In genomic region chr1:174989540-174990181, GRCh38 we compare ENCODE assay signal across 8 cellular contexts. TPM values are rescaled to one million over a fixed set of nuclear protein-coding genes. Genes with fewer than 3 reads are reported as not detected.
A peak's percentile ranks its signal among the peaks of the same experiment; 100 is the strongest.
DNase-seq lines count a peak whose midpoint lies in the region; ATAC-seq and TF ChIP-seq lines count a peak whose summit lies in the region.
"Had no signal": no experiment of that assay in that cellular context is flagged by ENCODE, and none has a peak within 500 bp of the region (broad histone marks: within the 10 kb centered on the region; RNA-seq: fewer than 3 reads in every experiment).

No MANE protein-coding gene starts in this region.

- DNase-seq in activated CD8-positive, alpha-beta T cell treated with anti-CD3 and anti-CD28 coated beads, Interleukin-2, amount 10 ng/mL, durations not matched to agents 7 days and 5 days, result no peak
- DNase-seq in hepatocyte (ENCODE audit: low spot score) (no peak), stomach (no peak), NCI-H1694 treated with DMSO at 0.1 percent for 48 hours (lab: John Stamatoyannopoulos, UW) (no peak)
- DNase-seq: activated CD4-positive, CD25-positive, alpha-beta regulatory T cell treated with anti-CD3 and anti-CD28 coated beads, Interleukin-2, amount 50 U/mL, for 72 hours had no signal

- H2AFZ ChIP-seq in KMS-11 (ENCODE audit: low read depth) (peak overlapping the region; percentile 45), hepatocyte (no peak overlapping the region)

- H3K4me3 ChIP-seq in KMS-11 (IDR thresholded peaks at IDR 0.05; ENCODE audit: insufficient read depth, low read depth, low read length) (peak overlapping the region; percentile 35), hepatocyte (no peak overlapping the region), stomach (peak overlapping the region in 1 of 4 donors; percentile 29)

- POLR2A ChIA-PET in activated CD8-positive, alpha-beta T cell treated with anti-CD3 and anti-CD28 coated beads, Interleukin-2, amount 10 ng/mL, durations not matched to agents 7 days and 5 days (lab: Charles Lee), result interaction anchor here (1.4 to 3.0 kb wide), 3 partner anchors 9 to 34 kb away, joined by 3 to 20 read pairs (median 4); partner anchors contain the start of genes CACYBP and MRPS14

- ATAC-seq in activated CD8-positive, alpha-beta T cell treated with anti-CD3 and anti-CD28 coated beads, Interleukin-2, amount 10 ng/mL, durations not matched to agents 7 days and 5 days, result no peak
- ATAC-seq in GM19035 (IDR thresholded peaks at IDR 0.05; ENCODE audit: unreplicated experiment) (no peak), GM19351 (IDR thresholded peaks at IDR 0.05; ENCODE audit: unreplicated experiment) (no peak)

- H3K4me3 Mint-ChIP-seq in activated CD8-positive, alpha-beta T cell treated with anti-CD3 and anti-CD28 coated beads, Interleukin-2, amount 10 ng/mL, durations not matched to agents 7 days and 5 days, result peak overlapping the region; percentile 70

- CTCF ChIA-PET in activated CD8-positive, alpha-beta T cell treated with anti-CD3 and anti-CD28 coated beads, Interleukin-2, amount 10 ng/mL, durations not matched to agents 7 days and 5 days (lab: Charles Lee), result interaction anchor here (1.2 to 2.0 kb wide), 8 partner anchors 9 to 107 kb away, joined by 3 to 11 read pairs (median 4); partner anchors contain the start of gene CACYBP

- no peak for TF ChIP-seq EP300 in stomach (IDR thresholded peaks at IDR 0.05)

- H3K9me3 ChIP-seq in hepatocyte (ENCODE audit: low read depth) (no peaks in the 10 kb centered on the region), stomach (no peaks in the 10 kb centered on the region)

- H3K4me2 ChIP-seq in KMS-11, result peak overlapping the region; percentile 95
- H3K4me2 ChIP-seq in hepatocyte, result peak overlapping the region; percentile 62

- H3K36me3 ChIP-seq in KMS-11 (ENCODE audit: insufficient read depth) (no peaks in the 10 kb centered on the region), hepatocyte (replicated peaks; ENCODE audit: insufficient read depth, low read depth) (no peaks in the 10 kb centered on the region), stomach (peaks cover 0 to 23% (median 2%) of the 10 kb centered on the region in 4 donors)

- peak overlapping the region; percentile 50; the same call in 1 of the 2 replicates for H3K9ac ChIP-seq in KMS-11

- H3K4me1 Mint-ChIP-seq in activated CD8-positive, alpha-beta T cell treated with anti-CD3 and anti-CD28 coated beads, Interleukin-2, amount 10 ng/mL, durations not matched to agents 7 days and 5 days (ENCODE audit: low read depth), result peaks cover 39% of the 10 kb centered on the region

- H3K79me2 ChIP-seq in KMS-11 (ENCODE audit: insufficient read depth, low read depth) (no peaks in the 10 kb centered on the region), hepatocyte (no peaks in the 10 kb centered on the region)

- H4K20me1 ChIP-seq in KMS-11 (ENCODE audit: insufficient read depth) (no peaks in the 10 kb centered on the region), hepatocyte (ENCODE audit: insufficient read depth, poor library complexity, severe bottlenecking) (no peaks in the 10 kb centered on the region)

- H3K27ac Mint-ChIP-seq in activated CD8-positive, alpha-beta T cell treated with anti-CD3 and anti-CD28 coated beads, Interleukin-2, amount 10 ng/mL, durations not matched to agents 7 days and 5 days, result peak overlapping the region; percentile 81

- no peak for TF ChIP-seq POLR2A in stomach (IDR thresholded peaks at IDR 0.05)

- H3K9me2 ChIP-seq in hepatocyte (replicated peaks; ENCODE audit: insufficient read depth), result no peaks in the 10 kb centered on the region

- intact Hi-C loops in stomach (cut with DNase I; ENCODE audit: low total_unique reads), result loop anchor here (10.0 kb wide), 1 partner anchor 215 kb away; no protein-coding TSS in a partner anchor

- H3K27ac ChIP-seq in KMS-11 (peak overlapping the region; percentile 66), hepatocyte (no peak overlapping the region), stomach (peak overlapping the region; percentile 72 to 87 (median 78))

- no peak for TF ChIP-seq CTCF in KMS-11 (conservative IDR thresholded peaks at IDR 0.05; ENCODE audit: low read depth, low read length)
- TF ChIP-seq CTCF in hepatocyte (IDR thresholded peaks at IDR 0.05; ENCODE audit: poor library complexity), result no peak
- no peak for TF ChIP-seq CTCF in stomach (IDR thresholded peaks at IDR 0.05)

- peaks cover 23% of the 10 kb centered on the region for H3K36me3 Mint-ChIP-seq in activated CD8-positive, alpha-beta T cell treated with anti-CD3 and anti-CD28 coated beads, Interleukin-2, amount 10 ng/mL, durations not matched to agents 7 days and 5 days (ENCODE audit: low read depth)

- 93% methylated on average over 5 of the region's 5 CpGs for WGBS in hepatocyte (ENCODE audit: low lambda C conversion rate, missing lambda C conversion rate)
- 38 to 73% (median 57%) methylated on average over 5 of the region's 5 CpGs for WGBS in stomach, 5 donors

- no peaks in the 10 kb centered on the region for H3K9me3 Mint-ChIP-seq in activated CD8-positive, alpha-beta T cell treated with anti-CD3 and anti-CD28 coated beads, Interleukin-2, amount 10 ng/mL, durations not matched to agents 7 days and 5 days (ENCODE audit: insufficient read depth)

- H3K4me1 ChIP-seq in KMS-11 (ENCODE audit: low read depth, poor library complexity, severe bottlenecking) (peaks cover 61% of the 10 kb centered on the region), hepatocyte (ENCODE audit: insufficient read depth) (no peaks in the 10 kb centered on the region), stomach (peaks cover 7 to 19% (median 11%) of the 10 kb centered on the region in 4 donors)

- H3K27me3 ChIP-seq in KMS-11 (ENCODE audit: insufficient read depth, low read depth), result no peaks in the 10 kb centered on the region
- no peaks in the 10 kb centered on the region for H3K27me3 ChIP-seq in hepatocyte
- no peaks in the 10 kb centered on the region for H3K27me3 ChIP-seq in stomach

- no peaks in the 10 kb centered on the region for H3K27me3 Mint-ChIP-seq in activated CD8-positive, alpha-beta T cell treated with anti-CD3 and anti-CD28 coated beads, Interleukin-2, amount 10 ng/mL, durations not matched to agents 7 days and 5 days (ENCODE audit: low read depth)

RNA-seq across cellular contexts. Expression of gene CACYBP, which starts 10.1 kb away (rescaled TPM):
- total RNA-seq in activated CD8-positive, alpha-beta T cell treated with anti-CD3 and anti-CD28 coated beads, Interleukin-2, amount 10 ng/mL, durations not matched to agents 7 days and 5 days, result 100 to 1,000 TPM; 209 to 215 TPM
- 81.7 and 100 TPM in 2 replicates for total RNA-seq in hepatocyte
- polyA plus RNA-seq in hepatocyte, result 79.6 and 100.0 TPM in 2 replicates
- 100 to 1,000 TPM in 3 of 5 donors, 10 to 100 TPM in 2; 16.5 to 317 (median 125) TPM for total RNA-seq in stomach
- 10 to 100 TPM; 38.2 to 64.4 (median 63.8) TPM for polyA plus RNA-seq in stomach

RNA-seq across cellular contexts. Expression of gene MRPS14, which starts 33.6 kb away (rescaled TPM):
- total RNA-seq in activated CD8-positive, alpha-beta T cell treated with anti-CD3 and anti-CD28 coated beads, Interleukin-2, amount 10 ng/mL, durations not matched to agents 7 days and 5 days, result 10 to 100 TPM; 30.2 to 33.7 TPM
- total RNA-seq in hepatocyte (26.5 and 31.6 TPM in 2 replicates), stomach (10 to 100 TPM in 3 of 5 donors, 1 to 10 TPM in 2; 7.0 to 45.9 (median 12.5) TPM)
- polyA plus RNA-seq in hepatocyte (60.1 and 65.8 TPM in 2 replicates), stomach (10 to 100 TPM; 20.3 to 28.3 (median 24.3) TPM)
